ENCODE assay signal across 1 cellular context in genomic region chr6:142374090-142374783, GRCh38.
TF ChIP-seq lines count a peak whose summit lies in the region.

No MANE protein-coding gene starts in this region.

TF ChIP-seq in HepG2, 621 proteins besides CTCF, POLR2A, EP300 and RAD21 (continued from another document and continues in another):
- TF ChIP-seq ARID5B (CRISPR knock-in tag; IDR thresholded peaks at IDR 0.05) (peak; percentile 34), ZNF263 (CRISPR knock-in tag; IDR thresholded peaks at IDR 0.05) (no peak), ZNF749 (CRISPR knock-in tag; IDR thresholded peaks at IDR 0.05; ENCODE audit: borderline replicate concordance) (no peak), IRF9 (CRISPR knock-in tag; IDR thresholded peaks at IDR 0.05; ENCODE audit: borderline replicate concordance) (no peak), ZNF296 (CRISPR knock-in tag; conservative IDR thresholded peaks at IDR 0.05) (no peak), FOXO1 (CRISPR knock-in tag; IDR thresholded peaks at IDR 0.05) (no peak), RARA (CRISPR knock-in tag; IDR thresholded peaks at IDR 0.05) (peak; percentile 7; the same call in 1 of the 2 replicates), KDM2A (CRISPR knock-in tag; IDR thresholded peaks at IDR 0.05; ENCODE audit: borderline replicate concordance, low read depth) (no peak), LCORL (IDR thresholded peaks at IDR 0.05) (no peak), LCORL (CRISPR knock-in tag; IDR thresholded peaks at IDR 0.05) (peak; percentile 19; the same call in 1 of the 2 replicates), ZNF317 (CRISPR knock-in tag; IDR thresholded peaks at IDR 0.05) (0 out of 2 replicates have a peak, but pooled peaks have one; percentile 18), ZNF282 (IDR thresholded peaks at IDR 0.05; ENCODE audit: partially characterized antibody) (no peak), SRSF4 (IDR thresholded peaks at IDR 0.05; ENCODE audit: low read depth, low read length, poor library complexity, severe bottlenecking) (no peak), CSRNP2 (CRISPR knock-in tag; conservative IDR thresholded peaks at IDR 0.05; ENCODE audit: low read depth) (no peak), ZBTB4 (CRISPR knock-in tag; IDR thresholded peaks at IDR 0.05; ENCODE audit: borderline replicate concordance) (no peak), KLF9 (CRISPR knock-in tag; IDR thresholded peaks at IDR 0.05; ENCODE audit: low read depth) (no peak), NR3C1 (CRISPR knock-in tag; IDR thresholded peaks at IDR 0.05) (no peak), TFDP2 (CRISPR knock-in tag; IDR thresholded peaks at IDR 0.05) (no peak), FOXP1 (IDR thresholded peaks at IDR 0.05) (no peak), FOXP1 (CRISPR knock-in tag; IDR thresholded peaks at IDR 0.05) (peak; percentile 12; the same call in 1 of the 2 replicates), CHCHD3 (CRISPR knock-in tag; IDR thresholded peaks at IDR 0.05) (no peak), TBL1XR1 (IDR thresholded peaks at IDR 0.05; ENCODE audit: borderline replicate concordance, low read length, partially characterized antibody) (no peak), NR2F2 (IDR thresholded peaks at IDR 0.05; ENCODE audit: borderline replicate concordance, low read depth) (no peak), ZNF432 (CRISPR knock-in tag; IDR thresholded peaks at IDR 0.05; ENCODE audit: borderline replicate concordance) (no peak), TBX3 (IDR thresholded peaks at IDR 0.05; ENCODE audit: borderline replicate concordance) (no peak), DMAP1 (CRISPR knock-in tag; IDR thresholded peaks at IDR 0.05) (no peak; the same call in 1 of the 2 replicates), ARID4A (CRISPR knock-in tag; IDR thresholded peaks at IDR 0.05; ENCODE audit: borderline replicate concordance) (0 out of 2 replicates have a peak, but pooled peaks have one; percentile 21), NFE2 (CRISPR knock-in tag; IDR thresholded peaks at IDR 0.05) (no peak), ATF3 (CRISPR knock-in tag; IDR thresholded peaks at IDR 0.05) (no peak), MTERF4 (CRISPR knock-in tag; IDR thresholded peaks at IDR 0.05) (no peak), ZNF225 (CRISPR knock-in tag; IDR thresholded peaks at IDR 0.05) (no peak), MYPOP (CRISPR knock-in tag; IDR thresholded peaks at IDR 0.05) (peak; percentile 48; the same call in 1 of the 2 replicates), NFE2L1 (CRISPR knock-in tag; IDR thresholded peaks at IDR 0.05; ENCODE audit: borderline replicate concordance) (no peak), REST (IDR thresholded peaks at IDR 0.05; ENCODE audit: borderline replicate concordance in 1 of 2, low read depth in 1 of 2, low read length in 2 of 2) (peak in 1 of 2 experiments; percentile 75; a peak in 2 of 4 replicates), ZNF644 (CRISPR knock-in tag; IDR thresholded peaks at IDR 0.05; ENCODE audit: low read depth) (peak; percentile 43; the same call in 1 of the 2 replicates), ZBTB38 (CRISPR knock-in tag; IDR thresholded peaks at IDR 0.05) (no peak), TEAD2 (CRISPR knock-in tag; IDR thresholded peaks at IDR 0.05) (no peak), SP5 (CRISPR knock-in tag; IDR thresholded peaks at IDR 0.05; ENCODE audit: borderline replicate concordance, low read depth) (no peak), ZNF20 (CRISPR knock-in tag; IDR thresholded peaks at IDR 0.05) (no peak), NKX3-1 (CRISPR knock-in tag; IDR thresholded peaks at IDR 0.05) (no peak)
